In genomic region chr13:30766957-30767603, GRCh38 we compare ENCODE assay signal across 13 cellular contexts. TPM values are rescaled to one million over a fixed set of nuclear protein-coding genes. Genes with fewer than 3 reads are reported as not detected.
DNase-seq lines count a peak whose midpoint lies in the region; ATAC-seq, FAIRE-seq and TF ChIP-seq lines count a peak whose summit lies in the region.
"Had no signal": no experiment of that assay in that cellular context is flagged by ENCODE, and none has a peak within 500 bp of the region (broad histone marks: within the 10 kb centered on the region; RNA-seq: fewer than 3 reads in every experiment).

No MANE protein-coding gene starts in this region.

- ATAC-seq in HG03432 (IDR thresholded peaks at IDR 0.05; ENCODE audit: unreplicated experiment) (peak; percentile 85), HG03097 (IDR thresholded peaks at IDR 0.05; ENCODE audit: low FRiP score, unreplicated experiment) (no peak)

- intact Hi-C loops in CD14-positive monocyte (cut with micrococcal nuclease), result no loop called here

- no peak overlapping the region for H3K4me3 ChIP-seq in astrocyte (ENCODE audit: insufficient read depth, low read depth, low read length)

- no peaks in the 10 kb centered on the region for H3K9me3 ChIP-seq in astrocyte (ENCODE audit: insufficient read depth, low read depth, low read length)

- TF ChIP-seq CTCF in astrocyte (IDR thresholded peaks at IDR 0.05; ENCODE audit: insufficient read depth, low read depth, low read length) (no peak), CD14-positive monocyte (IDR thresholded peaks at IDR 0.05) (no peak)

- H3K36me3 ChIP-seq in astrocyte (ENCODE audit: insufficient read depth, low read length), result no peaks in the 10 kb centered on the region

- H3K4me1 Mint-ChIP-seq in astrocyte (ENCODE audit: low read depth, unreplicated experiment), result peaks cover 7% of the 10 kb centered on the region
- H3K4me1 Mint-ChIP-seq in CD14-positive monocyte, result peaks cover 8% of the 10 kb centered on the region

- FAIRE-seq in astrocyte (lab: Jason Lieb, UNC), result no peak
- FAIRE-seq: H1 had no signal

- H3K27ac Mint-ChIP-seq in astrocyte (ENCODE audit: unreplicated experiment), result no peak overlapping the region
- H3K27ac Mint-ChIP-seq in CD14-positive monocyte, result no peak overlapping the region

- no peak overlapping the region for H3K27ac ChIP-seq in astrocyte (ENCODE audit: low read depth, low read length)

- no peak overlapping the region for H3K4me2 ChIP-seq in astrocyte (ENCODE audit: low read length)

- H3K9ac ChIP-seq in astrocyte (ENCODE audit: low read length), result no peak overlapping the region

- no peak overlapping the region for H2AFZ ChIP-seq in astrocyte (ENCODE audit: low read depth, low read length)

- H3K79me2 ChIP-seq in astrocyte (ENCODE audit: insufficient read depth, low read length), result no peaks in the 10 kb centered on the region

- H3K27me3 Mint-ChIP-seq in astrocyte (ENCODE audit: low read depth, unreplicated experiment) (no peaks in the 10 kb centered on the region), CD14-positive monocyte (ENCODE audit: low read depth in 3 of 3) (peaks cover 0 to 3% (median 2%) of the 10 kb centered on the region in 3 donors)

- no peaks in the 10 kb centered on the region for H3K36me3 Mint-ChIP-seq in astrocyte (ENCODE audit: low read depth, unreplicated experiment)
- H3K36me3 Mint-ChIP-seq in CD14-positive monocyte, result peaks cover 61 to 62% of the 10 kb centered on the region in 2 donors

- H3K9me3 Mint-ChIP-seq in astrocyte (ENCODE audit: unreplicated experiment) (no peaks in the 10 kb centered on the region), CD14-positive monocyte (peaks cover 0 to 4% (median 0%) of the 10 kb centered on the region in 7 donors)

- H3K4me3 Mint-ChIP-seq in astrocyte (ENCODE audit: unreplicated experiment) (no peak overlapping the region), CD14-positive monocyte (no peak overlapping the region)

- H3K4me1 ChIP-seq in astrocyte (ENCODE audit: insufficient read depth, low read length), result peaks cover 3% of the 10 kb centered on the region

- H3K27me3 ChIP-seq in astrocyte (ENCODE audit: insufficient read depth, low read length), result no peaks in the 10 kb centered on the region

- peak; percentile 13 for DNase-seq in stimulated activated CD4-positive, alpha-beta T cell treated with anti-CD3 and anti-CD28 coated beads, Interleukin-1b, Interleukin-23, amount 100 ng/mL, for 48 hours
- no peak for DNase-seq in stimulated activated CD4-positive, alpha-beta T cell treated with anti-CD3 and anti-CD28 coated beads, Interleukin-2, amount 100 ng/mL, for 24 hours
- peak; percentile 14 for DNase-seq in astrocyte (ENCODE audit: low read depth)
- no peak for DNase-seq in CD14-positive monocyte (ENCODE audit: low spot score)
- DNase-seq in 8988T, result no peak
- no peak for DNase-seq in DMS79 treated with DMSO at 0.1 percent for 48 hours (lab: John Stamatoyannopoulos, UW)
- DNase-seq: cerebellar nuclear complex; NCI-H2171 treated with DMSO at 0.1 percent for 48 hours; SHP77; stimulated activated naive CD4-positive, alpha-beta T cell had no signal

- H4K20me1 ChIP-seq in astrocyte (ENCODE audit: insufficient read depth, low read length), result no peaks in the 10 kb centered on the region

RNA-seq across cellular contexts. Expression of gene ALOX5AP, which starts 31.7 kb away (rescaled TPM):
- total RNA-seq in astrocyte, result 2.9 and 4.5 TPM in 2 replicates
- 100 to 1,000 TPM; 220 to 269 TPM for polyA plus RNA-seq in CD14-positive monocyte
- total RNA-seq: H1 had no signal
- polyA plus RNA-seq: H1 had no signal

Comparison
In these comparisons a context has a peak if more than half of its experiments do, and no peak if none do; other contexts are left out.
1. DNase-seq: peak in stimulated activated CD4-positive, alpha-beta T cell treated with anti-CD3 and anti-CD28 coated beads, Interleukin-1b, Interleukin-23, amount 100 ng/mL, for 48 hours (single experiment) and astrocyte (single experiment); none in stimulated activated CD4-positive, alpha-beta T cell treated with anti-CD3 and anti-CD28 coated beads, Interleukin-2, amount 100 ng/mL, for 24 hours (0 of 2), CD14-positive monocyte (single experiment), 8988T (single experiment) and DMS79 treated with DMSO at 0.1 percent for 48 hours (single experiment).